ENCODE assay signal across 11 cellular contexts in the genomic region with DNA sequence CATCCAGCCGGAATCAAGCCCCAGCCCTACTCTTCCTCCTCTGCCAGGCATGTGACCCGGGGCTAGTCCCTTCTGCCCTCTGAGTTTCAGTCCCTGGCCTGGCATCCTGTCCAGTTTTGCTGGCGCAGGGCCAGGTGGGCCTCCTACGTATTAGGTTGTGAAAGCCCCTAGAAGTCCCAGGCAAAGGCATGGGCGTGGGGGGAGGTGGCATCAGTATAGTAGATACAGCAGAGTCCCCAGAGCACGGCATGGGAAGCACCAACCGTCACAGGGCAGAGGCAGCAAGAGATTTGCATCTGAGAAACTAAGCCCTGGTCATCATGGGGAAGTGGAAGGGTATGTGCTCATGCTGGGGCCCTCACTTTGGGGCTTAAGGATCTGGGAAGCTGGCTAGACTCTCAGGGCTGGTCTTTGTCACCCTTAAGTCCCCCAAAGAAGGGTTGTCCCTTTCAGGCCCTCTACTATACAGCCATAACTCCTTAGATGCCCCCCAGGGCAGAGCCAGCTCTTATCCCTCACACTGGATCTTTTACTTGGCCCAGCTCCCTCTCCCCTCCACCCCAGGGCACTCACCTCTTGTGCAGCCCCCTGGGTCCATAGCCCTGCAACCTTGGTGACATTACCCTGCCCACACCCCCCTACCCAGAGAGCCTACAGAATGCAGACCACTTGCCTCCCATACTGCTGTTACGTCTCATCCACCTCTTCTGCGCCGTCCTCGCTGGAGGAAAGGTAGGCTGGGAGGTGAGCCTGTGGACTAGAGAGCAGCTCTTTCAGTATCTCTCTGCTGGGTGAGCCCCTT. TPM values are rescaled to one million over a fixed set of nuclear protein-coding genes. Genes with fewer than 3 reads are reported as not detected.
DNase-seq lines count a peak whose midpoint lies in the region; ATAC-seq, FAIRE-seq and TF ChIP-seq lines count a peak whose summit lies in the region.
"Had no signal": no experiment of that assay in that cellular context is flagged by ENCODE, and none has a peak within 500 bp of the region (broad histone marks: within the 10 kb centered on the region; RNA-seq: fewer than 3 reads in every experiment).

No MANE protein-coding gene starts in this region.

- peaks cover 17% of the 10 kb centered on the region; the same call in 1 of the 2 replicates for H3K79me2 ChIP-seq in OCI-LY7 (ENCODE audit: insufficient read depth, low read depth, low read length)
- no peaks in the 10 kb centered on the region for H3K79me2 ChIP-seq in mesendoderm (ENCODE audit: control insufficient read depth, insufficient read depth, low read length)
- H3K79me2 ChIP-seq in PC-3 (ENCODE audit: low read length) = no peaks in the 10 kb centered on the region

- no peak overlapping the region for H4K8ac ChIP-seq in mesendoderm (ENCODE audit: low read depth, low read length)

- WGBS in mesendoderm (ENCODE audit: extremely low coverage, insufficient coverage, low lambda C conversion rate) = no CpG with 5 or more reads among the region's 11 CpGs

- no peak overlapping the region for H2BK120ac ChIP-seq in mesendoderm (ENCODE audit: low read depth, low read length)

- no peak overlapping the region for H3K23ac ChIP-seq in mesendoderm (ENCODE audit: low read length)

- peak; percentile 66 for DNase-seq in GM06990 (ENCODE audit: extremely low read depth, insufficient read length)
- no peak for DNase-seq in GM19239 (ENCODE audit: insufficient read length, low spot score)
- DNase-seq in OCI-LY7 (ENCODE audit: low spot score) = peak; percentile 41
- no peak for DNase-seq in naive B cell
- no peak for DNase-seq in mesendoderm
- no peak for DNase-seq in PC-3
- DNase-seq: GM23248, IMR-90, OCI-M1 had no signal

- H3K9me2 ChIP-seq in OCI-LY7 (ENCODE audit: insufficient read depth, low read length) = no peaks in the 10 kb centered on the region
- H3K9me2 ChIP-seq in PC-3 (replicated peaks; ENCODE audit: low read length) = no peaks in the 10 kb centered on the region

- H3K18ac ChIP-seq in mesendoderm (ENCODE audit: low read length) = no peak overlapping the region

- H2BK15ac ChIP-seq in mesendoderm (replicated peaks; ENCODE audit: low read depth) = no peak overlapping the region

- H3K27ac Mint-ChIP-seq in naive B cell = peak overlapping the region in 4 of 6 donors; percentile 30 to 88 (median 60)

- no peaks in the 10 kb centered on the region for H3K36me3 Mint-ChIP-seq in naive B cell

- H3K56ac ChIP-seq in mesendoderm (ENCODE audit: low read length) = no peak overlapping the region

- ATAC-seq in naive B cell (ENCODE audit: low read depth in 2 of 2) (peak in 1 of 2 donors; percentile 40), PC-3 (no peak), HG02610 (IDR thresholded peaks at IDR 0.05; ENCODE audit: unreplicated experiment) (no peak), GM19467 (IDR thresholded peaks at IDR 0.05; ENCODE audit: unreplicated experiment) (no peak)

- no peaks in the 10 kb centered on the region for H3K9me3 ChIP-seq in OCI-LY7 (ENCODE audit: low read length)
- no peaks in the 10 kb centered on the region for H3K9me3 ChIP-seq in PC-3 (ENCODE audit: low read length)

- no peak overlapping the region for H3K9ac ChIP-seq in mesendoderm (ENCODE audit: low read length)
- no peak overlapping the region for H3K9ac ChIP-seq in PC-3 (ENCODE audit: low read length)
- H3K9ac ChIP-seq: GM23248 had no signal

- no peaks in the 10 kb centered on the region for H3K27me3 Mint-ChIP-seq in naive B cell

- CTCF ChIA-PET in OCI-LY7 (lab: Charles Lee; ENCODE audit: unreplicated experiment) (no interaction called here), PC-3 (lab: Charles Lee) (no interaction called here)

- no peak overlapping the region for H4K5ac ChIP-seq in mesendoderm (ENCODE audit: low read length)

- H3K4ac ChIP-seq in mesendoderm (ENCODE audit: low read depth, low read length) = no peak overlapping the region

- no peak for TF ChIP-seq CTCF in GM06990 (IDR thresholded peaks at IDR 0.05; ENCODE audit: insufficient read depth, low read length, poor library complexity, severe bottlenecking)
- TF ChIP-seq CTCF in OCI-LY7 (conservative IDR thresholded peaks at IDR 0.05; ENCODE audit: low read length) = no peak
- TF ChIP-seq CTCF in PC-3 (conservative IDR thresholded peaks at IDR 0.05; ENCODE audit: low read depth, low read length) = no peak

- intact Hi-C loops in OCI-LY7 (cut with micrococcal nuclease; ENCODE audit: unreplicated experiment) = no loop called here
- intact Hi-C loops in PC-3 (cut with micrococcal nuclease) = no loop called here

- H3K4me3 Mint-ChIP-seq in naive B cell = no peak overlapping the region

- FAIRE-seq in GM19239 (lab: Jason Lieb, UNC) = peak; percentile 54

- H3F3A ChIP-seq in PC-3 (ENCODE audit: low read length, unreplicated experiment) = no peaks in the 10 kb centered on the region

- peak overlapping the region; percentile 21 for H3K4me3 ChIP-seq in GM06990 (replicated peaks; ENCODE audit: low read depth, low read length)
- no peak overlapping the region for H3K4me3 ChIP-seq in OCI-LY7 (ENCODE audit: low read depth, low read length, poor library complexity, severe bottlenecking)
- no peak overlapping the region for H3K4me3 ChIP-seq in mesendoderm (ENCODE audit: low read length)
- H3K4me3 ChIP-seq in PC-3 (ENCODE audit: low read length) = no peak overlapping the region
- H3K4me3 ChIP-seq: GM23248 had no signal

- H3K36me3 ChIP-seq in GM06990 (ENCODE audit: control insufficient read depth, insufficient read depth, low read length) = peaks cover 40% of the 10 kb centered on the region
- H3K36me3 ChIP-seq in OCI-LY7 (ENCODE audit: insufficient read depth, low read length) = peaks cover 65% of the 10 kb centered on the region
- H3K36me3 ChIP-seq in mesendoderm (ENCODE audit: control insufficient read depth, insufficient read depth, low read length) = no peaks in the 10 kb centered on the region
- no peaks in the 10 kb centered on the region for H3K36me3 ChIP-seq in PC-3 (ENCODE audit: low read depth, low read length)

- peaks cover 42 to 46% (median 45%) of the 10 kb centered on the region in 3 donors for H3K4me1 Mint-ChIP-seq in naive B cell

- H3K27me3 ChIP-seq in GM06990 (replicated peaks; ENCODE audit: control insufficient read depth, insufficient read depth, low read length) = no peaks in the 10 kb centered on the region
- no peaks in the 10 kb centered on the region for H3K27me3 ChIP-seq in mesendoderm (ENCODE audit: insufficient read depth, low read length, poor library complexity)
- no peaks in the 10 kb centered on the region for H3K27me3 ChIP-seq in PC-3 (ENCODE audit: low read length)

- H3K27ac ChIP-seq in OCI-LY7 (ENCODE audit: low read depth, low read length, poor library complexity, severe bottlenecking) (peak overlapping the region; percentile 61), mesendoderm (ENCODE audit: low read depth, low read length) (no peak overlapping the region), PC-3 (ENCODE audit: low read length) (no peak overlapping the region)
- H3K27ac ChIP-seq: GM23248 had no signal

- POLR2A ChIA-PET in OCI-LY7 (lab: Charles Lee) (no interaction called here), PC-3 (lab: Charles Lee; ENCODE audit: unreplicated experiment) (no interaction called here)

- H2AFZ ChIP-seq in OCI-LY7 (ENCODE audit: low read length) (no peak overlapping the region), PC-3 (ENCODE audit: low read length) (no peak overlapping the region)
- H2AFZ ChIP-seq: GM23248 had no signal

- H3K4me1 ChIP-seq in OCI-LY7 (ENCODE audit: insufficient read depth, low read length, poor library complexity, severe bottlenecking) (peaks cover 53% of the 10 kb centered on the region), mesendoderm (ENCODE audit: control insufficient read depth, low read depth, low read length) (peaks cover 14% of the 10 kb centered on the region), PC-3 (ENCODE audit: insufficient read depth, low read length) (no peaks in the 10 kb centered on the region)

- no TSS peak for BruUV-seq in OCI-LY7 (replicated peaks; lab: Mats Ljungman, UMichigan)
- BruUV-seq in PC-3 (replicated peaks; lab: Mats Ljungman, UMichigan) = no TSS peak

- no peak overlapping the region for H2BK5ac ChIP-seq in mesendoderm (ENCODE audit: low read length)

- H4K20me1 ChIP-seq in OCI-LY7 (ENCODE audit: insufficient read depth, low read length) (no peaks in the 10 kb centered on the region), PC-3 (ENCODE audit: low read length) (no peaks in the 10 kb centered on the region)

- H3K4me2 ChIP-seq in OCI-LY7 (ENCODE audit: low read length) (peak overlapping the region; percentile 43), mesendoderm (ENCODE audit: low read length) (no peak overlapping the region), PC-3 (ENCODE audit: low read length) (no peak overlapping the region)

- H3K79me1 ChIP-seq in mesendoderm (ENCODE audit: low read length) = no peaks in the 10 kb centered on the region

- H2AK5ac ChIP-seq in mesendoderm (ENCODE audit: low read length) = no peak overlapping the region

- H3K9me3 Mint-ChIP-seq in naive B cell = no peaks in the 10 kb centered on the region

RNA-seq across cellular contexts. Expression of a gene that starts 11.3 kb away (rescaled TPM):
- 53.3 and 74.9 TPM in 2 replicates for total RNA-seq in OCI-LY7 (2014; rRNA removed; shearing (Covaris generic))
- total RNA-seq in OCI-LY7 (2022) (129 and 149 TPM in 2 replicates), PC-3 (2014; rRNA removed) (50.7 and 77.2 TPM in 2 replicates)
- 1 to 10 TPM in 4 of 6 donors, under 1 TPM in 1, not detected in 1; 0.34 to 2.2 (median 1.5) TPM for polyA plus RNA-seq in naive B cell (ENCODE audit: low read depth in 6 of 6)
- polyA plus RNA-seq in mesendoderm (2013, experiment 1 of 2) = 11.0 TPM
- 11.0 TPM for polyA plus RNA-seq in mesendoderm (2013, experiment 2 of 2)

RNA-seq across cellular contexts. Expression of a gene that starts 14.2 kb away (rescaled TPM):
- total RNA-seq in OCI-LY7 (2014; rRNA removed; shearing (Covaris generic)) = 74.9 and 102 TPM in 2 replicates
- total RNA-seq in OCI-LY7 (2022) (107 and 116 TPM in 2 replicates), PC-3 (2014; rRNA removed) (44.2 and 67.8 TPM in 2 replicates)
- polyA plus RNA-seq in naive B cell (ENCODE audit: low read depth in 6 of 6) = 100 to 1,000 TPM; 119 to 157 (median 123) TPM
- 49.1 TPM for polyA plus RNA-seq in mesendoderm (2013, experiment 1 of 2)
- polyA plus RNA-seq in mesendoderm (2013, experiment 2 of 2) = 48.9 TPM

Comparison
In these comparisons a context has a peak if more than half of its experiments do, and no peak if none do; other contexts are left out.
1. DNase-seq: peak in GM06990 (single experiment) and OCI-LY7 (single experiment); none in GM19239 (single experiment), naive B cell (single experiment), mesendoderm (single experiment) and PC-3 (single experiment).